In genomic region chr14:49853572-49854375, GRCh38 we compare ENCODE assay signal across 1 cellular context.
TF ChIP-seq lines count a peak whose summit lies in the region.

No MANE protein-coding gene starts in this region.

TF ChIP-seq in K562, 482 proteins besides CTCF, POLR2A, EP300 and RAD21 (continued from another document):
- TF ChIP-seq, protein P1, sequence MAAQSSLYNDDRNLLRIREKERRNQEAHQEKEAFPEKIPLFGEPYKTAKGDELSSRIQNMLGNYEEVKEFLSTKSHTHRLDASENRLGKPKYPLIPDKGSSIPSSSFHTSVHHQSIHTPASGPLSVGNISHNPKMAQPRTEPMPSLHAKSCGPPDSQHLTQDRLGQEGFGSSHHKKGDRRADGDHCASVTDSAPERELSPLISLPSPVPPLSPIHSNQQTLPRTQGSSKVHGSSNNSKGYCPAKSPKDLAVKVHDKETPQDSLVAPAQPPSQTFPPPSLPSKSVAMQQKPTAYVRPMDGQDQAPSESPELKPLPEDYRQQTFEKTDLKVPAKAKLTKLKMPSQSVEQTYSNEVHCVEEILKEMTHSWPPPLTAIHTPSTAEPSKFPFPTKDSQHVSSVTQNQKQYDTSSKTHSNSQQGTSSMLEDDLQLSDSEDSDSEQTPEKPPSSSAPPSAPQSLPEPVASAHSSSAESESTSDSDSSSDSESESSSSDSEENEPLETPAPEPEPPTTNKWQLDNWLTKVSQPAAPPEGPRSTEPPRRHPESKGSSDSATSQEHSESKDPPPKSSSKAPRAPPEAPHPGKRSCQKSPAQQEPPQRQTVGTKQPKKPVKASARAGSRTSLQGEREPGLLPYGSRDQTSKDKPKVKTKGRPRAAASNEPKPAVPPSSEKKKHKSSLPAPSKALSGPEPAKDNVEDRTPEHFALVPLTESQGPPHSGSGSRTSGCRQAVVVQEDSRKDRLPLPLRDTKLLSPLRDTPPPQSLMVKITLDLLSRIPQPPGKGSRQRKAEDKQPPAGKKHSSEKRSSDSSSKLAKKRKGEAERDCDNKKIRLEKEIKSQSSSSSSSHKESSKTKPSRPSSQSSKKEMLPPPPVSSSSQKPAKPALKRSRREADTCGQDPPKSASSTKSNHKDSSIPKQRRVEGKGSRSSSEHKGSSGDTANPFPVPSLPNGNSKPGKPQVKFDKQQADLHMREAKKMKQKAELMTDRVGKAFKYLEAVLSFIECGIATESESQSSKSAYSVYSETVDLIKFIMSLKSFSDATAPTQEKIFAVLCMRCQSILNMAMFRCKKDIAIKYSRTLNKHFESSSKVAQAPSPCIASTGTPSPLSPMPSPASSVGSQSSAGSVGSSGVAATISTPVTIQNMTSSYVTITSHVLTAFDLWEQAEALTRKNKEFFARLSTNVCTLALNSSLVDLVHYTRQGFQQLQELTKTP (IDR thresholded peaks at IDR 0.05; ENCODE audit: low read depth in 1 of 2, partially characterized antibody in 2 of 2) = no peak
- TF ChIP-seq ZFP30 (CRISPR knock-in tag; IDR thresholded peaks at IDR 0.05; ENCODE audit: borderline replicate concordance) = no peak
- TF ChIP-seq FOXK2 (conservative IDR thresholded peaks at IDR 0.05 in 1 of 2, IDR thresholded peaks at IDR 0.05 in 1 of 2; ENCODE audit: low read depth in 2 of 2) = no peak
- TF ChIP-seq TRIM25 (IDR thresholded peaks at IDR 0.05; ENCODE audit: borderline replicate concordance) = no peak
- TF ChIP-seq, protein P2, sequence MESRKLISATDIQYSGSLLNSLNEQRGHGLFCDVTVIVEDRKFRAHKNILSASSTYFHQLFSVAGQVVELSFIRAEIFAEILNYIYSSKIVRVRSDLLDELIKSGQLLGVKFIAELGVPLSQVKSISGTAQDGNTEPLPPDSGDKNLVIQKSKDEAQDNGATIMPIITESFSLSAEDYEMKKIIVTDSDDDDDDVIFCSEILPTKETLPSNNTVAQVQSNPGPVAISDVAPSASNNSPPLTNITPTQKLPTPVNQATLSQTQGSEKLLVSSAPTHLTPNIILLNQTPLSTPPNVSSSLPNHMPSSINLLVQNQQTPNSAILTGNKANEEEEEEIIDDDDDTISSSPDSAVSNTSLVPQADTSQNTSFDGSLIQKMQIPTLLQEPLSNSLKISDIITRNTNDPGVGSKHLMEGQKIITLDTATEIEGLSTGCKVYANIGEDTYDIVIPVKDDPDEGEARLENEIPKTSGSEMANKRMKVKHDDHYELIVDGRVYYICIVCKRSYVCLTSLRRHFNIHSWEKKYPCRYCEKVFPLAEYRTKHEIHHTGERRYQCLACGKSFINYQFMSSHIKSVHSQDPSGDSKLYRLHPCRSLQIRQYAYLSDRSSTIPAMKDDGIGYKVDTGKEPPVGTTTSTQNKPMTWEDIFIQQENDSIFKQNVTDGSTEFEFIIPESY (CRISPR knock-in tag; IDR thresholded peaks at IDR 0.05) = peak; percentile 99
- 0 out of 2 replicates have a peak, but pooled peaks have one; percentile 18 for TF ChIP-seq MTA3 (IDR thresholded peaks at IDR 0.05; ENCODE audit: borderline replicate concordance)
- TF ChIP-seq YY1 (IDR thresholded peaks at IDR 0.05; ENCODE audit: borderline replicate concordance in 1 of 3, control insufficient read depth in 1 of 3, extremely low read depth in 1 of 3, insufficient read depth in 3 of 3, insufficient read length in 1 of 3, insufficient replicate concordance in 2 of 3, low read depth in 1 of 3, low read length in 2 of 3) = peak in 1 of 3 experiments; percentile 15
- TF ChIP-seq, protein P3, sequence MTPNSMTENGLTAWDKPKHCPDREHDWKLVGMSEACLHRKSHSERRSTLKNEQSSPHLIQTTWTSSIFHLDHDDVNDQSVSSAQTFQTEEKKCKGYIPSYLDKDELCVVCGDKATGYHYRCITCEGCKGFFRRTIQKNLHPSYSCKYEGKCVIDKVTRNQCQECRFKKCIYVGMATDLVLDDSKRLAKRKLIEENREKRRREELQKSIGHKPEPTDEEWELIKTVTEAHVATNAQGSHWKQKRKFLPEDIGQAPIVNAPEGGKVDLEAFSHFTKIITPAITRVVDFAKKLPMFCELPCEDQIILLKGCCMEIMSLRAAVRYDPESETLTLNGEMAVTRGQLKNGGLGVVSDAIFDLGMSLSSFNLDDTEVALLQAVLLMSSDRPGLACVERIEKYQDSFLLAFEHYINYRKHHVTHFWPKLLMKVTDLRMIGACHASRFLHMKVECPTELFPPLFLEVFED (CRISPR knock-in tag; conservative IDR thresholded peaks at IDR 0.05) = no peak
- no peak for TF ChIP-seq SLC30A9 (CRISPR knock-in tag; IDR thresholded peaks at IDR 0.05)
- TF ChIP-seq, protein P4, sequence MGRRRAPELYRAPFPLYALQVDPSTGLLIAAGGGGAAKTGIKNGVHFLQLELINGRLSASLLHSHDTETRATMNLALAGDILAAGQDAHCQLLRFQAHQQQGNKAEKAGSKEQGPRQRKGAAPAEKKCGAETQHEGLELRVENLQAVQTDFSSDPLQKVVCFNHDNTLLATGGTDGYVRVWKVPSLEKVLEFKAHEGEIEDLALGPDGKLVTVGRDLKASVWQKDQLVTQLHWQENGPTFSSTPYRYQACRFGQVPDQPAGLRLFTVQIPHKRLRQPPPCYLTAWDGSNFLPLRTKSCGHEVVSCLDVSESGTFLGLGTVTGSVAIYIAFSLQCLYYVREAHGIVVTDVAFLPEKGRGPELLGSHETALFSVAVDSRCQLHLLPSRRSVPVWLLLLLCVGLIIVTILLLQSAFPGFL (CRISPR knock-in tag; IDR thresholded peaks at IDR 0.05) = no peak
- TF ChIP-seq, protein P5, sequence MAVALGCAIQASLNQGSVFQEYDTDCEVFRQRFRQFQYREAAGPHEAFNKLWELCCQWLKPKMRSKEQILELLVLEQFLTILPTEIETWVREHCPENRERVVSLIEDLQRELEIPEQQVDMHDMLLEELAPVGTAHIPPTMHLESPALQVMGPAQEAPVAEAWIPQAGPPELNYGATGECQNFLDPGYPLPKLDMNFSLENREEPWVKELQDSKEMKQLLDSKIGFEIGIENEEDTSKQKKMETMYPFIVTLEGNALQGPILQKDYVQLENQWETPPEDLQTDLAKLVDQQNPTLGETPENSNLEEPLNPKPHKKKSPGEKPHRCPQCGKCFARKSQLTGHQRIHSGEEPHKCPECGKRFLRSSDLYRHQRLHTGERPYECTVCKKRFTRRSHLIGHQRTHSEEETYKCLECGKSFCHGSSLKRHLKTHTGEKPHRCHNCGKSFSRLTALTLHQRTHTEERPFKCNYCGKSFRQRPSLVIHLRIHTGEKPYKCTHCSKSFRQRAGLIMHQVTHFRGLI (CRISPR knock-in tag; IDR thresholded peaks at IDR 0.05) = no peak
- TF ChIP-seq TBL1XR1 (IDR thresholded peaks at IDR 0.05; ENCODE audit: low read length in 2 of 2) = no peak
- TF ChIP-seq, protein P6, sequence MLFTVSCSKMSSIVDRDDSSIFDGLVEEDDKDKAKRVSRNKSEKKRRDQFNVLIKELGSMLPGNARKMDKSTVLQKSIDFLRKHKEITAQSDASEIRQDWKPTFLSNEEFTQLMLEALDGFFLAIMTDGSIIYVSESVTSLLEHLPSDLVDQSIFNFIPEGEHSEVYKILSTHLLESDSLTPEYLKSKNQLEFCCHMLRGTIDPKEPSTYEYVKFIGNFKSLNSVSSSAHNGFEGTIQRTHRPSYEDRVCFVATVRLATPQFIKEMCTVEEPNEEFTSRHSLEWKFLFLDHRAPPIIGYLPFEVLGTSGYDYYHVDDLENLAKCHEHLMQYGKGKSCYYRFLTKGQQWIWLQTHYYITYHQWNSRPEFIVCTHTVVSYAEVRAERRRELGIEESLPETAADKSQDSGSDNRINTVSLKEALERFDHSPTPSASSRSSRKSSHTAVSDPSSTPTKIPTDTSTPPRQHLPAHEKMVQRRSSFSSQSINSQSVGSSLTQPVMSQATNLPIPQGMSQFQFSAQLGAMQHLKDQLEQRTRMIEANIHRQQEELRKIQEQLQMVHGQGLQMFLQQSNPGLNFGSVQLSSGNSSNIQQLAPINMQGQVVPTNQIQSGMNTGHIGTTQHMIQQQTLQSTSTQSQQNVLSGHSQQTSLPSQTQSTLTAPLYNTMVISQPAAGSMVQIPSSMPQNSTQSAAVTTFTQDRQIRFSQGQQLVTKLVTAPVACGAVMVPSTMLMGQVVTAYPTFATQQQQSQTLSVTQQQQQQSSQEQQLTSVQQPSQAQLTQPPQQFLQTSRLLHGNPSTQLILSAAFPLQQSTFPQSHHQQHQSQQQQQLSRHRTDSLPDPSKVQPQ (CRISPR knock-in tag; IDR thresholded peaks at IDR 0.05; ENCODE audit: borderline replicate concordance) = no peak
- TF ChIP-seq MBD1 (CRISPR knock-in tag; IDR thresholded peaks at IDR 0.05) = peak; percentile 85
- peak; percentile 98 to 99 for TF ChIP-seq TEAD1 (CRISPR knock-in tag; IDR thresholded peaks at IDR 0.05)
- TF ChIP-seq, protein P7, sequence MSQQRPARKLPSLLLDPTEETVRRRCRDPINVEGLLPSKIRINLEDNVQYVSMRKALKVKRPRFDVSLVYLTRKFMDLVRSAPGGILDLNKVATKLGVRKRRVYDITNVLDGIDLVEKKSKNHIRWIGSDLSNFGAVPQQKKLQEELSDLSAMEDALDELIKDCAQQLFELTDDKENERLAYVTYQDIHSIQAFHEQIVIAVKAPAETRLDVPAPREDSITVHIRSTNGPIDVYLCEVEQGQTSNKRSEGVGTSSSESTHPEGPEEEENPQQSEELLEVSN (IDR thresholded peaks at IDR 0.05; ENCODE audit: borderline replicate concordance in 1 of 2, extremely low read depth in 1 of 2, insufficient read depth in 1 of 2, insufficient read length in 1 of 2, low read depth in 1 of 2, low read length in 1 of 2, poor library complexity in 1 of 2, severe bottlenecking in 1 of 2) = no peak
- TF ChIP-seq SREBF1 (IDR thresholded peaks at IDR 0.05; ENCODE audit: borderline replicate concordance, low read depth, low read length) = no peak
- no peak for TF ChIP-seq MCM5 (IDR thresholded peaks at IDR 0.05; ENCODE audit: low read depth)
- TF ChIP-seq LCOR (CRISPR knock-in tag; IDR thresholded peaks at IDR 0.05) = no peak
- TF ChIP-seq ZNF274 (IDR thresholded peaks at IDR 0.05; ENCODE audit: borderline replicate concordance, low read depth, low read length) = no peak
- peak; percentile 92 for TF ChIP-seq TEAD2 (tag; IDR thresholded peaks at IDR 0.05)
- no peak for TF ChIP-seq ZNF511 (CRISPR knock-in tag; IDR thresholded peaks at IDR 0.05)
- no peak for TF ChIP-seq TSC22D4 (tag; IDR thresholded peaks at IDR 0.05)
- TF ChIP-seq KAT8 (IDR thresholded peaks at IDR 0.05; ENCODE audit: low read depth) = no peak
- no peak for TF ChIP-seq YBX1 (IDR thresholded peaks at IDR 0.05)
- TF ChIP-seq RBM25 (IDR thresholded peaks at IDR 0.05; ENCODE audit: low read depth, low read length, severe bottlenecking) = no peak
